1 cellular context compared by ENCODE assay signal in genomic region chr12:6778571-6779550, GRCh38.
A peak's percentile ranks its signal among the peaks of the same experiment; 100 is the strongest.
TF ChIP-seq lines count a peak whose summit lies in the region.

No MANE protein-coding gene starts in this region.

TF ChIP-seq in HepG2, 621 proteins besides CTCF, POLR2A, EP300 and RAD21 (continued from another document and continues in another):
- TF ChIP-seq CSRNP1 (CRISPR knock-in tag; IDR thresholded peaks at IDR 0.05) = no peak
- peak; percentile 69 for TF ChIP-seq ZNF574 (CRISPR knock-in tag; IDR thresholded peaks at IDR 0.05)
- no peak for TF ChIP-seq DR1 (CRISPR knock-in tag; IDR thresholded peaks at IDR 0.05)
- no peak; the same call in 1 of the 2 replicates for TF ChIP-seq TOE1 (CRISPR knock-in tag; IDR thresholded peaks at IDR 0.05)
- peak; percentile 65; the same call in 1 of the 2 replicates for TF ChIP-seq BCL6 (CRISPR knock-in tag; IDR thresholded peaks at IDR 0.05)
- no peak for TF ChIP-seq ZNF354B (CRISPR knock-in tag; IDR thresholded peaks at IDR 0.05)
- peak; percentile 52; the same call in 1 of the 2 replicates for TF ChIP-seq SOX5 (CRISPR knock-in tag; IDR thresholded peaks at IDR 0.05; ENCODE audit: borderline replicate concordance)
- TF ChIP-seq KLF6 (CRISPR knock-in tag; IDR thresholded peaks at IDR 0.05) = no peak
- TF ChIP-seq AGO2 (optimal IDR thresholded peaks at IDR 0.05; ENCODE audit: low read depth, low read length) = peak; percentile 78
- TF ChIP-seq ZNF317 (CRISPR knock-in tag; IDR thresholded peaks at IDR 0.05) = peak; percentile 44; the same call in 1 of the 2 replicates
- TF ChIP-seq HNRNPL (IDR thresholded peaks at IDR 0.05; ENCODE audit: low read depth, low read length) = 0 out of 2 replicates have a peak, but pooled peaks have one; percentile 45
- peak; percentile 55 for TF ChIP-seq SKI (IDR thresholded peaks at IDR 0.05; ENCODE audit: partially characterized antibody)
- TF ChIP-seq HOXA3 (CRISPR knock-in tag; IDR thresholded peaks at IDR 0.05) = peak; percentile 75; the same call in 1 of the 2 replicates
- TF ChIP-seq MEIS1 (CRISPR knock-in tag; IDR thresholded peaks at IDR 0.05; ENCODE audit: borderline replicate concordance) = no peak; the same call in 1 of the 2 replicates
- TF ChIP-seq ZNF569 (CRISPR knock-in tag; IDR thresholded peaks at IDR 0.05; ENCODE audit: borderline replicate concordance) = no peak
- TF ChIP-seq ZKSCAN8 (CRISPR knock-in tag; IDR thresholded peaks at IDR 0.05; ENCODE audit: borderline replicate concordance) = no peak
- no peak for TF ChIP-seq SOX13 (IDR thresholded peaks at IDR 0.05)
- TF ChIP-seq SOX13 (CRISPR knock-in tag; conservative IDR thresholded peaks at IDR 0.05 in 1 of 2, IDR thresholded peaks at IDR 0.05 in 1 of 2) = peak in 1 of 2 experiments; percentile 48; a peak in 1 of 4 replicates
- TF ChIP-seq ARID5B (CRISPR knock-in tag; IDR thresholded peaks at IDR 0.05) = peak; percentile 70
- no peak for TF ChIP-seq ZNF503 (CRISPR knock-in tag; IDR thresholded peaks at IDR 0.05)
- peak; percentile 74; the same call in 1 of the 2 replicates for TF ChIP-seq ZNF672 (CRISPR knock-in tag; IDR thresholded peaks at IDR 0.05)
- no peak for TF ChIP-seq ZNF468 (CRISPR knock-in tag; IDR thresholded peaks at IDR 0.05)
- TF ChIP-seq ZIK1 (CRISPR knock-in tag; IDR thresholded peaks at IDR 0.05; ENCODE audit: borderline replicate concordance, low read depth) = no peak
- peak; percentile 94 for TF ChIP-seq ZBTB39 (CRISPR knock-in tag; IDR thresholded peaks at IDR 0.05)
- TF ChIP-seq SNAPC4 (CRISPR knock-in tag; IDR thresholded peaks at IDR 0.05) = 0 out of 2 replicates have a peak, but pooled peaks have one; percentile 69
- TF ChIP-seq RBM39 (IDR thresholded peaks at IDR 0.05; ENCODE audit: low read depth, low read length, poor library complexity, severe bottlenecking) = peak; percentile 52
- TF ChIP-seq ZNF546 (CRISPR knock-in tag; conservative IDR thresholded peaks at IDR 0.05) = no peak
- no peak for TF ChIP-seq TERF1 (CRISPR knock-in tag; IDR thresholded peaks at IDR 0.05)
- TF ChIP-seq TGIF2 (CRISPR knock-in tag; IDR thresholded peaks at IDR 0.05) = no peak
- no peak for TF ChIP-seq NR3C1 (CRISPR knock-in tag; IDR thresholded peaks at IDR 0.05)
- TF ChIP-seq SP2 (CRISPR knock-in tag; IDR thresholded peaks at IDR 0.05) = no peak; the same call in 1 of the 2 replicates
- no peak for TF ChIP-seq MED13 (CRISPR knock-in tag; IDR thresholded peaks at IDR 0.05)
